8 cellular contexts compared by ENCODE assay signal in the genomic region with DNA sequence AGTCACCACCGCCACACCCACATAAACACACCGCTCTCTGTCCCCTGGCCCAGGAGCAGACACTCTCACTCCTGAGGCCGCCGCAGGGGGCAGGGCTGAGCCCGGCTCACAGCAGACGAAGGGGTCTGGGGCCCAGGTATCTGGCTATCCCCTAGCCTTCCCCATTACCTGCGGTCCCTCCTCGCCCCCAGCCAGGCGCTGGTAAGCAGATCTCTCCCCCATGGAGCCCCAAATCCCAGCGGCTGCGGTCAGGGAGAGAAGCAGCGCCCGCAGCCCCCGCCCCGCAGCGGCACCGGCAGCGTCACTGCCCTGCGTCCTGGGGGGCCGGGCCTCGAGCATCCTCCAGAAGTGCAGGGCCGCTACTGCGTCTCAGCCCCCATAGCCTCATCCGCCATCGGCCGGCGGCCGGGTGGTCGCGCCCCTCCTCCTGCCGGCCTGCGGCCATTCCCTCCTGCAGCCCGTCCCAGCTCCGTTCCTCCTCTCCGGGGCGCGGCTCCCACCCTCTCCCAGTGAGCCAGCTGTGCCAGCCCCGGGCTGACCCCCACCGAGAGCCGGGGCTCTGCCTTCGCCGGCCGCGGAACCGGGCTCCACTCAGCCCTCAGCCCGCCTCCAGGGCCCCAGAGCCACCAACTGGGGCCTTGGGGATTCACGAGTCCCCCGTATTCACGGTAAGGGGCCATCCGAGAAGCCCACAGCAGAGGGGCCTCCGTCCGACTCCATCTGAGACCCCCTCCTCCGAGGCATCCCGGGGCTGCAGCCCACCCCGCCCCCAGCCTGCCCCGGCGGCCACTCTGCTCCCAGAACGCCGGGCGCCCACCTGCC. TPM values are rescaled to one million over a fixed set of nuclear protein-coding genes. Genes with fewer than 3 reads are reported as not detected.
DNase-seq lines count a peak whose midpoint lies in the region; ATAC-seq, FAIRE-seq and TF ChIP-seq lines count a peak whose summit lies in the region.

No MANE protein-coding gene starts in this region.

- H3K4me2 ChIP-seq in A549: peak overlapping the region; percentile 95

- peaks cover 18% of the 10 kb centered on the region for H3K4me1 ChIP-seq in A549
- H3K4me1 ChIP-seq in muscle layer of duodenum (ENCODE audit: control insufficient read depth in 1 of 2, insufficient read depth in 2 of 2, low read length in 2 of 2): peaks cover 25 to 48% of the 10 kb centered on the region in 2 donors
- H3K4me1 ChIP-seq in stomach: peaks cover 51 to 78% (median 69%) of the 10 kb centered on the region in 4 donors

- ATAC-seq in A549 (peak; percentile 83 to 84), HG03064 (IDR thresholded peaks at IDR 0.05; ENCODE audit: low read depth, unreplicated experiment) (peak; percentile 19)

- POLR2A ChIA-PET in A549 (lab: Yijun Ruan, JAX): interaction anchor here (1.6 kb wide), 1 partner anchor 11 kb away, joined by 4 read pairs; no protein-coding TSS in a partner anchor

- H3K27ac ChIP-seq in A549: peak overlapping the region; percentile 91 to 96
- H3K27ac ChIP-seq in muscle layer of duodenum (ENCODE audit: low read length): no peak overlapping the region
- peak overlapping the region; percentile 28 to 90 (median 87) for H3K27ac ChIP-seq in stomach

- H3K27ac Mint-ChIP-seq in endothelial cell (ENCODE audit: unreplicated experiment): peak overlapping the region; percentile 90

- H3K36me3 ChIP-seq in muscle layer of duodenum (ENCODE audit: control insufficient read depth in 1 of 2, insufficient read depth in 2 of 2, low read length in 2 of 2): no peaks in the 10 kb centered on the region
- no peaks in the 10 kb centered on the region for H3K36me3 ChIP-seq in stomach

- in situ Hi-C loops in GM13976 (cut with MboI; ENCODE audit: low sequenced_read_pairs, unreplicated experiment): no loop called here

- TF ChIP-seq POLR2A in A549 (IDR thresholded peaks at IDR 0.05; ENCODE audit: low read length) (no peak), stomach (IDR thresholded peaks at IDR 0.05) (no peak)

- no peak for TF ChIP-seq CTCF in A549 (IDR thresholded peaks at IDR 0.05)
- peak; percentile 67 for TF ChIP-seq CTCF in GM13976 (IDR thresholded peaks at IDR 0.05; ENCODE audit: borderline replicate concordance, control extremely low read depth, extremely low read depth, insufficient read depth, missing control alignments)
- TF ChIP-seq CTCF in endothelial cell (IDR thresholded peaks at IDR 0.05; ENCODE audit: unreplicated experiment): peak; percentile 4
- no peak for TF ChIP-seq CTCF in stomach (IDR thresholded peaks at IDR 0.05)

- intact Hi-C loops in stomach (cut with DNase I; ENCODE audit: low total_unique reads): loop anchor here (5.0 kb wide), 1 partner anchor 33 kb away; no protein-coding TSS in a partner anchor

- 0% methylated on average over 5 of the region's 60 CpGs for WGBS in A549 (ENCODE audit: missing lambda C conversion rate)
- 0 to 5% (median 0%) methylated on average over 14 to 60 of the region's 60 CpGs for WGBS in stomach, 5 donors

- no peaks in the 10 kb centered on the region for H3K9me3 Mint-ChIP-seq in endothelial cell (ENCODE audit: unreplicated experiment)

- DNase-seq in A549 (ENCODE audit: low read depth in 1 of 2, low spot score in 1 of 2): peak; percentile 73 to 75
- DNase-seq in GM13976 (ENCODE audit: low spot score): peak; percentile 86
- peak; percentile 86 for DNase-seq in NCI-H524 (lab: John Stamatoyannopoulos, UW)
- peak; percentile 28 to 42 (median 33) for DNase-seq in activated CD8-positive, alpha-beta memory T cell treated with anti-CD3 and anti-CD28 coated beads for 48 hours (ENCODE audit: low read depth in 2 of 3, low spot score in 2 of 3)
- peak; percentile 64 for DNase-seq in endothelial cell (ENCODE audit: low spot score)
- DNase-seq in stomach: peak; percentile 52

- H3K4me3 ChIP-seq in A549 (peak overlapping the region; percentile 77), muscle layer of duodenum (ENCODE audit: low read depth in 1 of 2, low read length in 2 of 2) (peak overlapping the region; percentile 62 to 76), stomach (peak overlapping the region; percentile 51 to 69 (median 64))

- H3K9me3 ChIP-seq in A549 (no peaks in the 10 kb centered on the region), muscle layer of duodenum (ENCODE audit: control insufficient read depth in 1 of 2, low read length in 2 of 2) (no peaks in the 10 kb centered on the region), stomach (no peaks in the 10 kb centered on the region)

- H3K27me3 ChIP-seq in muscle layer of duodenum (ENCODE audit: low read depth, low read length) (no peaks in the 10 kb centered on the region), stomach (no peaks in the 10 kb centered on the region)

- H3K4me3 Mint-ChIP-seq in endothelial cell (ENCODE audit: unreplicated experiment): peak overlapping the region; percentile 94

- CTCF ChIA-PET in A549 (lab: Yijun Ruan, JAX): interaction anchor here (0.6 to 15.1 kb wide), 19 partner anchors 8 to 617 kb away, joined by 3 to 207 read pairs (median 7); partner anchors contain the start of gene TNK2

- peaks cover 54% of the 10 kb centered on the region for H3K4me1 Mint-ChIP-seq in endothelial cell (ENCODE audit: unreplicated experiment)

- peaks cover 7% of the 10 kb centered on the region for H3K36me3 Mint-ChIP-seq in endothelial cell (ENCODE audit: low read depth, unreplicated experiment)

- TF ChIP-seq RAD21 in A549 (conservative IDR thresholded peaks at IDR 0.05 in 1 of 2, IDR thresholded peaks at IDR 0.05 in 1 of 2): no peak

- FAIRE-seq in A549 (lab: Jason Lieb, UNC): no peak

- peaks cover 17% of the 10 kb centered on the region for H3K27me3 Mint-ChIP-seq in endothelial cell (ENCODE audit: unreplicated experiment)

- TF ChIP-seq EP300 in A549 (IDR thresholded peaks at IDR 0.05) (no peak), stomach (IDR thresholded peaks at IDR 0.05) (no peak)

TF ChIP-seq in A549, 52 proteins besides CTCF, POLR2A, EP300 and RAD21:
- TF ChIP-seq PHF8 (IDR thresholded peaks at IDR 0.05; ENCODE audit: borderline replicate concordance, low read depth) (0 out of 2 replicates have a peak, but pooled peaks have one; percentile 5), ZC3H11A (IDR thresholded peaks at IDR 0.05) (no peak)

RNA-seq across cellular contexts. Expression of gene TNK2, which starts 13.1 kb away (rescaled TPM):
- polyA plus RNA-seq in A549 (2011; rRNA removed) (2.2 and 3.8 TPM in 2 replicates), A549 (2017; fragmentation: RNase III; extraction: RNeasy Plus Mini Kit Qiagen cat#74134 plus additional on column Dnase treatment) (11.3 to 12.7 TPM (median 12.5 TPM) in 3 replicates), stomach (10 to 100 TPM; 20.1 to 42.7 (median 34.5) TPM)
- 8.2 and 11.2 TPM in 2 replicates for polyA plus RNA-seq in A549 (2012; cell fraction: cytosol; rRNA removed)
- polyA plus RNA-seq in A549 (2012; cell fraction: nucleus; rRNA removed): 46.2 and 50.4 TPM in 2 replicates
- 3.3 and 8.4 TPM in 2 replicates for polyA minus RNA-seq in A549 (2011; rRNA and poly(A)+ RNA removed)
- total RNA-seq in endothelial cell (ENCODE audit: unreplicated experiment) (135 TPM), stomach (100 to 1,000 TPM in 1 of 5 donors, 10 to 100 TPM in 3, 1 to 10 TPM in 1; 6.1 to 431 (median 42.6) TPM)

Comparison
In these comparisons a context has a peak if more than half of its experiments do, and no peak if none do; other contexts are left out.
1. DNase-seq: peak in every context shown above with its lines; median percentile 86 in GM13976; 86 in NCI-H524; 74 in A549; 64 in endothelial cell; 52 in stomach; 33 in activated CD8-positive, alpha-beta memory T cell treated with anti-CD3 and anti-CD28 coated beads for 48 hours.
2. CTCF ChIP-seq: peak in GM13976 (single experiment) and endothelial cell (single experiment); none in A549 (single experiment) and stomach (0 of 7).
3. Peak in every context shown above with its lines, with median percentiles within 50 percentile points of each other: H3K4me3 ChIP-seq.